8 cellular contexts compared by ENCODE assay signal in the genomic region with DNA sequence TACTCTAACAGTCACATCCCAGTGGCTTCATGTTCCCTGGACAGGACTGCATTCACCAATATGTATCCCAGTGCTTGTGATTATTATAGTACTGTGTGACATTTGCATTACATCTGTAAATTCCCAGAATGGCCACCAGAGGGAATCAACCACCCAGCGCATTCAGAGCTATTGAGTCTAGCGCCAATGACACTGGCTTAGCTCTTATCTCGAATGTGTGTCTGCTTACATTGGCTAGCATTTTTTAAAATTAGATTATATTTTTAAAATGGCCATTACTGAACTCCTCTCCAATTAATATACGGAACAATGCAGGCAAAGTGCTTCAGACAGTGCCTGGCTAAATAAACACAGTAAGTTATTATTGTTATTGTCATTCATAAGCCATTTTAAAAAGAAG. TPM values are rescaled to one million over a fixed set of nuclear protein-coding genes. Genes with fewer than 3 reads are reported as not detected.
DNase-seq lines count a peak whose midpoint lies in the region; ATAC-seq and TF ChIP-seq lines count a peak whose summit lies in the region.

No MANE protein-coding gene starts in this region.

- H3K4me1 Mint-ChIP-seq in activated CD4-positive, alpha-beta memory T cell treated with anti-CD3 and anti-CD28 coated beads, Interleukin-2, amount 10 ng/mL, durations not matched to agents 7 days and 5 days, result peaks cover 5% of the 10 kb centered on the region

- H3K9me3 Mint-ChIP-seq in activated CD4-positive, alpha-beta memory T cell treated with anti-CD3 and anti-CD28 coated beads, Interleukin-2, amount 10 ng/mL, durations not matched to agents 7 days and 5 days, result no peaks in the 10 kb centered on the region

- POLR2A ChIA-PET in activated CD4-positive, alpha-beta memory T cell treated with anti-CD3 and anti-CD28 coated beads, Interleukin-2, amount 10 ng/mL, durations not matched to agents 7 days and 5 days (lab: Charles Lee), result no interaction called here

- peak; percentile 71 for ATAC-seq in GM19043 (IDR thresholded peaks at IDR 0.05; ENCODE audit: low read depth, unreplicated experiment)
- ATAC-seq in HG03439 (IDR thresholded peaks at IDR 0.05; ENCODE audit: unreplicated experiment), result peak; percentile 78

- no peaks in the 10 kb centered on the region for H3K36me3 Mint-ChIP-seq in activated CD4-positive, alpha-beta memory T cell treated with anti-CD3 and anti-CD28 coated beads, Interleukin-2, amount 10 ng/mL, durations not matched to agents 7 days and 5 days (ENCODE audit: low read depth)

- no peak overlapping the region for H3K4me3 ChIP-seq in fibroblast of villous mesenchyme (ENCODE audit: low read depth, low read length)

- TF ChIP-seq CTCF in fibroblast of villous mesenchyme (IDR thresholded peaks at IDR 0.05; ENCODE audit: insufficient read depth, low read depth, low read length), result peak; percentile 86

- CTCF ChIA-PET in activated CD4-positive, alpha-beta memory T cell treated with anti-CD3 and anti-CD28 coated beads, Interleukin-2, amount 10 ng/mL, durations not matched to agents 7 days and 5 days (lab: Charles Lee), result interaction anchor here (0.6 to 9.0 kb wide), 26 partner anchors 8 to 492 kb away, joined by 3 to 88 read pairs (median 4); no protein-coding TSS in a partner anchor

- H3K4me3 Mint-ChIP-seq in activated CD4-positive, alpha-beta memory T cell treated with anti-CD3 and anti-CD28 coated beads, Interleukin-2, amount 10 ng/mL, durations not matched to agents 7 days and 5 days, result no peak overlapping the region

- peaks cover 17% of the 10 kb centered on the region for H3K27me3 Mint-ChIP-seq in activated CD4-positive, alpha-beta memory T cell treated with anti-CD3 and anti-CD28 coated beads, Interleukin-2, amount 10 ng/mL, durations not matched to agents 7 days and 5 days

- DNase-seq in COLO668 (lab: John Stamatoyannopoulos, UW; ENCODE audit: unreplicated experiment), result peak; percentile 59
- peak; percentile 64 for DNase-seq in NCI-H226
- peak; percentile 30 for DNase-seq in activated CD4-positive, alpha-beta memory T cell treated with anti-CD3 and anti-CD28 coated beads, Interleukin-2, amount 10 ng/mL, durations not matched to agents 7 days and 5 days
- DNase-seq in fibroblast of villous mesenchyme (ENCODE audit: low read depth), result peak; percentile 66
- peak; percentile 44 for DNase-seq in non-pigmented ciliary epithelial cell (ENCODE audit: low read depth)
- DNase-seq in mesenteric fat pad (ENCODE audit: low spot score), result no peak

- no peak overlapping the region for H3K27ac Mint-ChIP-seq in activated CD4-positive, alpha-beta memory T cell treated with anti-CD3 and anti-CD28 coated beads, Interleukin-2, amount 10 ng/mL, durations not matched to agents 7 days and 5 days

RNA-seq across cellular contexts. Expression of gene TRIL, which starts 36.3 kb away (rescaled TPM):
- under 1 TPM in 1 of 2 experiments, not detected in 1; 0.10 TPM for total RNA-seq in activated CD4-positive, alpha-beta memory T cell treated with anti-CD3 and anti-CD28 coated beads, Interleukin-2, amount 10 ng/mL, durations not matched to agents 7 days and 5 days
- under 0.01 and 1.9 TPM in 2 replicates for total RNA-seq in fibroblast of villous mesenchyme
- total RNA-seq in mesenteric fat pad, result 3.7 TPM
